ENCODE assay signal across 1 cellular context in the genomic region with DNA sequence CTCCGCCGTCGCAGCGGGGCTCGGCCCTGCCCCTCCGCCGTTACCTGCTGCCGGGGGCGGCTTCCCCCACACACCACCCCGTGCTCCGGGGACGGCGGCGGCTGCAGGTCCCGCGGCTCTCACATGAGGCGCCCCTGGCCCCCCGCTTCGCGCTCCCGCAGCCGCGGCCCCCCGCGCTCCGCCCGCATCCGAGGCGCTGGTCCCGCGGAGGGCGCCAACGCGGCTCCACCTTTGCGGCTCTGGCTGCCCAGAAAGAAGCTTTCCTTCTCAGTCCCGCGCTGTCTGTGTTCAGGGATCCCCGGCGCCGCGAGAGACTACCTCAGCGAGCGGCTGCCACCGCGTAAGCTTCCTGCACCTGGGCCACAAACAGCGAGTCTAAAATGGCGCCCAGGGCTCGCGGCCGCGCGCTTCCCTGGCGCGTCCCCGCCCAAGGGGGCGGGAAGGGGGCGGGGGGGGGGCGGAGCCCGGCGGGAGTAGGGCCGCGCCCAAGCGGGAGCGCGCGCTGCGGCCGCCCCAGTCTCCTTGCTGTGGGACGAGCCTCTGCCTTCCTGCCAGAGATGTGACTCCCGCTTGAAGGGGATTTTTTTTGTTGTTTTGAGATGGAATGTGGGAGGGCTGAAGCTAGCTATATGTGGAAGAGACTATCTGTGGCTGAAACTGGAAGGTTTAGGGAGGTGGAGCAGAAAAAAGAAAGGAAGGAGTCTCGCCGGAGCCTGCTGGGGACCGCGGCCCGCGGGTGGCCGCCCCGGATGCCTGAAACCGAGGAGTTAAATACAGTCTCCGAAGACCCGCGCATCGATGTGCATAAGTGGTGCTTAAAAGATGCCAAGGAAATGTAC.
TF ChIP-seq lines count a peak whose summit lies in the region.

A gene with protein sequence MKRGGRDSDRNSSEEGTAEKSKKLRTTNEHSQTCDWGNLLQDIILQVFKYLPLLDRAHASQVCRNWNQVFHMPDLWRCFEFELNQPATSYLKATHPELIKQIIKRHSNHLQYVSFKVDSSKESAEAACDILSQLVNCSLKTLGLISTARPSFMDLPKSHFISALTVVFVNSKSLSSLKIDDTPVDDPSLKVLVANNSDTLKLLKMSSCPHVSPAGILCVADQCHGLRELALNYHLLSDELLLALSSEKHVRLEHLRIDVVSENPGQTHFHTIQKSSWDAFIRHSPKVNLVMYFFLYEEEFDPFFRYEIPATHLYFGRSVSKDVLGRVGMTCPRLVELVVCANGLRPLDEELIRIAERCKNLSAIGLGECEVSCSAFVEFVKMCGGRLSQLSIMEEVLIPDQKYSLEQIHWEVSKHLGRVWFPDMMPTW (minus strand): TSS at position 377 of the 839 bp plus-strand sequence. CDS start 5,299 bp downstream, outside the sequence.

TF ChIP-seq in SK-N-SH, 30 proteins besides CTCF, POLR2A, EP300 and RAD21 (continued from another document):
- TF ChIP-seq, protein P1, sequence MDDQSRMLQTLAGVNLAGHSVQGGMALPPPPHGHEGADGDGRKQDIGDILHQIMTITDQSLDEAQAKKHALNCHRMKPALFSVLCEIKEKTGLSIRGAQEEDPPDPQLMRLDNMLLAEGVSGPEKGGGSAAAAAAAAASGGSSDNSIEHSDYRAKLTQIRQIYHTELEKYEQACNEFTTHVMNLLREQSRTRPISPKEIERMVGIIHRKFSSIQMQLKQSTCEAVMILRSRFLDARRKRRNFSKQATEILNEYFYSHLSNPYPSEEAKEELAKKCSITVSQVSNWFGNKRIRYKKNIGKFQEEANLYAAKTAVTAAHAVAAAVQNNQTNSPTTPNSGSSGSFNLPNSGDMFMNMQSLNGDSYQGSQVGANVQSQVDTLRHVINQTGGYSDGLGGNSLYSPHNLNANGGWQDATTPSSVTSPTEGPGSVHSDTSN (IDR thresholded peaks at IDR 0.05): no peak
- TF ChIP-seq YY1 (IDR thresholded peaks at IDR 0.05; ENCODE audit: low read depth): peak; percentile 85
- TF ChIP-seq SMC3 (IDR thresholded peaks at IDR 0.05; ENCODE audit: low read depth, low read length): no peak
- no peak for TF ChIP-seq MEF2A (IDR thresholded peaks at IDR 0.05; ENCODE audit: borderline replicate concordance, low read depth)
- TF ChIP-seq, protein P2, sequence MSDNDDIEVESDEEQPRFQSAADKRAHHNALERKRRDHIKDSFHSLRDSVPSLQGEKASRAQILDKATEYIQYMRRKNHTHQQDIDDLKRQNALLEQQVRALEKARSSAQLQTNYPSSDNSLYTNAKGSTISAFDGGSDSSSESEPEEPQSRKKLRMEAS (IDR thresholded peaks at IDR 0.05; ENCODE audit: low read depth): no peak; the same call in 1 of the 2 replicates
- peak; percentile 53 for TF ChIP-seq TAF1 (IDR thresholded peaks at IDR 0.05; ENCODE audit: borderline replicate concordance, low read depth, low read length)
